In the genomic region with DNA sequence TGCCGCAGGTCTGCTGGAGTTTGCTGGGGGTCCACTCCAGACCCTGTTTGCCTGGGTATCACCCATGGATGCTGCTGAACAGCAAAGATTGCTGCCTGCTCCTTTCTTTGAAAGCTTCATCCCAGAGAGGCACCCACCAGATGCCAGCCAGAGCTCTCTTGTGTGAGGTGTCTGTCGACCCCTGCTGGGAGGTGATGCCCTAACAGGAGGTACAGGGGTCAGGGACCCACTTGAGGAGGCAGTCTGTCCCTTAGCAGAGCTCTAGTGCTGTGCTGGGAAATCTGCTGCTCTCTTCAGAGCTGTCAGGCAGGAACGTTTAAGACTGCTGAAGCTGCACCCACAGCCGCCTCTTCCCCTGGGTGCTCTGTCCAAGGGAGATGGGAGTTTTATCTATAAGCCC, we compare ENCODE assay signal across 30 cellular contexts.
"Had no signal": no experiment of that assay in that cellular context is flagged by ENCODE, and none has a peak within 500 bp of the region (broad histone marks: within the 10 kb centered on the region; RNA-seq: fewer than 3 reads in every experiment).

No MANE protein-coding gene starts in this region.

- H3K27me3 Mint-ChIP-seq: activated naive CD4-positive, alpha-beta T cell treated with anti-CD3 and anti-CD28 coated beads, Interleukin-2, amount 10 ng/mL, durations not matched to agents 7 days and 5 days had no signal

- H3K4me1 ChIP-seq: gastrocnemius medialis, parathyroid adenoma, psoas muscle, suprapubic skin, tibial artery, upper lobe of right lung had no signal

- H3K4me2 ChIP-seq: hepatocyte, smooth muscle cell had no signal

- H3K4me3 Mint-ChIP-seq: activated naive CD4-positive, alpha-beta T cell treated with anti-CD3 and anti-CD28 coated beads, Interleukin-2, amount 10 ng/mL, durations not matched to agents 7 days and 5 days; activated T-helper 1 cell treated with anti-CD3 and anti-CD28 coated beads, Interleukin-12 subunit alpha, Interleukin-12 subunit beta, Interleukin-2, Interleukin-4 antibody, amounts not matched to agents 30 ng/mL and 10 ng/mL and 1 ng/mL, durations not matched to agents 14 hours and 24 hours and 36 hours; naive thymus-derived CD4-positive, alpha-beta T cell; T-helper 2 cell treated with Interferon-gamma antibody and Interleukin-4, amounts not matched to agents 5 μg/mL and 100 μg/mL, for 36 hours had no signal

- H3K4me3 ChIP-seq: coronary artery, dorsolateral prefrontal cortex, gastrocnemius medialis, hepatocyte, psoas muscle, smooth muscle cell, suprapubic skin, tibial artery, upper lobe of right lung had no signal

- H3K4me1 Mint-ChIP-seq: activated naive CD4-positive, alpha-beta T cell treated with anti-CD3 and anti-CD28 coated beads, Interleukin-2, amount 10 ng/mL, durations not matched to agents 7 days and 5 days; naive thymus-derived CD4-positive, alpha-beta T cell had no signal

- H3K27me3 ChIP-seq: brain microvascular endothelial cell, gastrocnemius medialis, hepatocyte, suprapubic skin, tibial artery, upper lobe of right lung had no signal

- H3K27ac ChIP-seq: brain microvascular endothelial cell, coronary artery, dorsolateral prefrontal cortex, gastrocnemius medialis, hepatocyte, parathyroid adenoma, psoas muscle, suprapubic skin, tibial artery, upper lobe of right lung had no signal

- ATAC-seq: gastrocnemius medialis; left colon; naive thymus-derived CD4-positive, alpha-beta T cell; psoas muscle; upper lobe of right lung had no signal

- H3K79me2 ChIP-seq: hepatocyte, parathyroid adenoma had no signal

- H3K9me3 ChIP-seq: suprapubic skin, upper lobe of right lung had no signal

- H3K36me3 ChIP-seq: brain microvascular endothelial cell, gastrocnemius medialis, suprapubic skin, tibial artery, upper lobe of right lung had no signal

- H3K36me3 Mint-ChIP-seq: activated naive CD4-positive, alpha-beta T cell treated with anti-CD3 and anti-CD28 coated beads, Interleukin-2, amount 10 ng/mL, durations not matched to agents 7 days and 5 days; naive thymus-derived CD4-positive, alpha-beta T cell had no signal

- H3K27ac Mint-ChIP-seq: activated naive CD4-positive, alpha-beta T cell treated with anti-CD3 and anti-CD28 coated beads, Interleukin-2, amount 10 ng/mL, durations not matched to agents 7 days and 5 days; activated T-helper 1 cell treated with anti-CD3 and anti-CD28 coated beads, Interleukin-12 subunit alpha, Interleukin-12 subunit beta, Interleukin-2, Interleukin-4 antibody, amounts not matched to agents 30 ng/mL and 10 ng/mL and 1 ng/mL, durations not matched to agents 14 hours and 24 hours and 36 hours; naive thymus-derived CD4-positive, alpha-beta T cell; T-helper 2 cell treated with Interferon-gamma antibody and Interleukin-4, amounts not matched to agents 5 μg/mL and 100 μg/mL, for 36 hours had no signal

- H3K9me3 Mint-ChIP-seq: activated naive CD4-positive, alpha-beta T cell treated with anti-CD3 and anti-CD28 coated beads, Interleukin-2, amount 10 ng/mL, durations not matched to agents 7 days and 5 days had no signal

- H3K9ac ChIP-seq: parathyroid adenoma had no signal

- DNase-seq: activated CD4-positive, alpha-beta T cell treated with anti-CD3 and anti-CD28 coated beads for 4 hours; activated CD4-positive, alpha-beta T cell treated with anti-CD3 and anti-CD28 coated beads, Interleukin-2, amount 50 U/mL, for 48 hours; activated CD8-positive, alpha-beta memory T cell treated with anti-CD3 and anti-CD28 coated beads for 24 hours; activated effector memory CD4-positive, alpha-beta T cell treated with anti-CD3 and anti-CD28 coated beads, Interleukin-2, amount 50 U/mL, for 16 hours; activated naive CD4-positive, alpha-beta T cell treated with anti-CD3 and anti-CD28 coated beads, Interleukin-2, amount 10 ng/mL, durations not matched to agents 7 days and 5 days; amniotic stem cell; brain microvascular endothelial cell; dorsolateral prefrontal cortex; effector memory CD4-positive, alpha-beta T cell; gastrocnemius medialis; kidney; left colon; mammary epithelial cell; midbrain; naive thymus-derived CD4-positive, alpha-beta T cell; occipital lobe; psoas muscle; stimulated activated CD4-positive, alpha-beta T cell treated with anti-CD3 and anti-CD28 coated beads, Interleukin-1b, Interleukin-23, amount 100 ng/mL, for 48 hours; stimulated activated CD4-positive, alpha-beta T cell treated with anti-CD3 and anti-CD28 coated beads, Interleukin-4, amount 100 ng/mL, for 4 hours; stimulated activated CD8-positive, alpha-beta memory T cell treated with anti-CD3 and anti-CD28 coated beads, Interleukin-4, amount 100 ng/mL, for 48 hours; stimulated activated naive CD4-positive, alpha-beta T cell; tibial artery; upper lobe of right lung had no signal
